ENCODE assay signal across 24 cellular contexts in the genomic region with DNA sequence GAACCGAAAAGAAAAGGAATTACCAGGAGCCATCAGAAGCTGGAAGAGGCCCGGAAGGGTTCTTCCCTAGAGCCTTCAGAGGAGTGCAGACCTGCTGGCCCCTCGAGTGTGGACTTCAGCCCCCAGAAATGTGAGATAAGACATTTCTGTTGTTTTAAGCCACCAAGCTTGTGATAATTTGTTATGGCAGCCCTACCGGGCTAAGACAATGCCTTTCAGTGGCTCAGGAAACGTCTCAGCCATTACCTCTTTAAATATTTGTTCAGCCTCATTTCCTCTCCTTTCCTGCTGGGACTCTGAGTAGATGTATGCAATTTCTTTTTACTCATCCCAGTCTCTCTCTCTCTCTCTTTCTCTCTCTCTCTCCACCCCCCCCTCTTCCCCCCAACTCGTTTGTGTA.
DNase-seq lines count a peak whose midpoint lies in the region; ATAC-seq, FAIRE-seq and TF ChIP-seq lines count a peak whose summit lies in the region.
"Had no signal": no experiment of that assay in that cellular context is flagged by ENCODE, and none has a peak within 500 bp of the region (broad histone marks: within the 10 kb centered on the region; RNA-seq: fewer than 3 reads in every experiment).

No MANE protein-coding gene starts in this region.

- dilution Hi-C loops in endothelial cell of umbilical vein (cut with MboI; ENCODE audit: extremely low pct_ligation_motif_present, low sequenced_read_pairs): no loop called here

- BruUV-seq in endothelial cell of umbilical vein (replicated peaks; lab: Mats Ljungman, UMichigan): no TSS peak

- no peaks in the 10 kb centered on the region for H3K9me1 ChIP-seq in endothelial cell of umbilical vein (replicated peaks; ENCODE audit: control insufficient read depth, extremely low read depth, insufficient read depth, low read length)

- no peaks in the 10 kb centered on the region for H3K9me3 Mint-ChIP-seq in activated CD4-positive, alpha-beta T cell treated with anti-CD3 and anti-CD28 coated beads, Interleukin-2, amount 10 ng/mL, durations not matched to agents 24 days and 14 days
- H3K9me3 Mint-ChIP-seq: dendritic cell treated with granulocyte-macrophage colony-stimulating factor and Interleukin-4, amounts not matched to agents 40 ng/mL and 50 ng/mL, for 4 days; natural killer cell; stimulated activated naive CD8-positive, alpha-beta T cell treated with anti-CD3 and anti-CD28 coated beads, Interleukin-15, amount 100 ng/mL, for 72 hours had no signal

- no peak overlapping the region for H3K4me3 ChIP-seq in endothelial cell of umbilical vein (replicated peaks in 1 of 3; ENCODE audit: insufficient read depth in 1 of 3, low read depth in 1 of 3, low read length in 3 of 3)
- H3K4me3 ChIP-seq: cardiac muscle cell, tibial artery had no signal

- H3K4me1 ChIP-seq in endothelial cell of umbilical vein (ENCODE audit: control insufficient read depth, extremely low read depth, insufficient read depth, low read length): peaks cover 68% of the 10 kb centered on the region

- H3K27ac Mint-ChIP-seq in activated CD4-positive, alpha-beta T cell treated with anti-CD3 and anti-CD28 coated beads, Interleukin-2, amount 10 ng/mL, durations not matched to agents 24 days and 14 days: no peak overlapping the region
- H3K27ac Mint-ChIP-seq: activated CD8-positive, alpha-beta T cell treated with anti-CD3 and anti-CD28 coated beads, Interleukin-2, amount 10 ng/mL, durations not matched to agents 7 days and 5 days; activated naive CD8-positive, alpha-beta T cell; B cell; dendritic cell treated with granulocyte-macrophage colony-stimulating factor and Interleukin-4, amounts not matched to agents 40 ng/mL and 50 ng/mL, for 4 days; natural killer cell; stimulated activated naive CD8-positive, alpha-beta T cell treated with anti-CD3 and anti-CD28 coated beads, Interleukin-15, amount 100 ng/mL, for 72 hours had no signal

- H3K79me2 ChIP-seq in endothelial cell of umbilical vein (ENCODE audit: control insufficient read depth, insufficient read depth, low read length): no peaks in the 10 kb centered on the region

- no peak for ATAC-seq in HG02970 (IDR thresholded peaks at IDR 0.05; ENCODE audit: low FRiP score, unreplicated experiment)
- ATAC-seq: activated CD8-positive, alpha-beta T cell treated with anti-CD3 and anti-CD28 coated beads, Interleukin-2, amount 10 ng/mL, durations not matched to agents 7 days and 5 days; natural killer cell; stimulated activated naive CD8-positive, alpha-beta T cell treated with anti-CD3 and anti-CD28 coated beads, Interleukin-15, amount 100 ng/mL, for 72 hours had no signal

- POLR2A ChIA-PET in endothelial cell of umbilical vein (lab: Charles Lee): no interaction called here

- no peak overlapping the region for H3K4me3 Mint-ChIP-seq in activated CD4-positive, alpha-beta T cell treated with anti-CD3 and anti-CD28 coated beads, Interleukin-2, amount 10 ng/mL, durations not matched to agents 24 days and 14 days
- H3K4me3 Mint-ChIP-seq: activated CD8-positive, alpha-beta T cell treated with anti-CD3 and anti-CD28 coated beads, Interleukin-2, amount 10 ng/mL, durations not matched to agents 7 days and 5 days; activated naive CD8-positive, alpha-beta T cell; B cell; dendritic cell treated with granulocyte-macrophage colony-stimulating factor and Interleukin-4, amounts not matched to agents 40 ng/mL and 50 ng/mL, for 4 days; natural killer cell; stimulated activated naive CD8-positive, alpha-beta T cell treated with anti-CD3 and anti-CD28 coated beads, Interleukin-15, amount 100 ng/mL, for 72 hours had no signal

- H2AFZ ChIP-seq in endothelial cell of umbilical vein (ENCODE audit: low read depth, low read length): peak overlapping the region; percentile 47

- no peaks in the 10 kb centered on the region for H3K4me1 Mint-ChIP-seq in activated CD4-positive, alpha-beta T cell treated with anti-CD3 and anti-CD28 coated beads, Interleukin-2, amount 10 ng/mL, durations not matched to agents 24 days and 14 days
- H3K4me1 Mint-ChIP-seq: B cell, natural killer cell had no signal

- peak overlapping the region; percentile 29 for H3K9ac ChIP-seq in endothelial cell of umbilical vein (replicated peaks; ENCODE audit: extremely low read depth, insufficient read depth, low read length)

- CTCF ChIA-PET in endothelial cell of umbilical vein (lab: Charles Lee): interaction anchor here (0.6 to 2.5 kb wide), 3 partner anchors 14 to 184 kb away, joined by 3 to 8 read pairs (median 4); no protein-coding TSS in a partner anchor

- no peaks in the 10 kb centered on the region for H3K27me3 Mint-ChIP-seq in activated CD4-positive, alpha-beta T cell treated with anti-CD3 and anti-CD28 coated beads, Interleukin-2, amount 10 ng/mL, durations not matched to agents 24 days and 14 days
- H3K27me3 Mint-ChIP-seq: activated naive CD8-positive, alpha-beta T cell; B cell; stimulated activated naive CD8-positive, alpha-beta T cell treated with anti-CD3 and anti-CD28 coated beads, Interleukin-15, amount 100 ng/mL, for 72 hours had no signal

- no peaks in the 10 kb centered on the region for H3K36me3 Mint-ChIP-seq in activated CD4-positive, alpha-beta T cell treated with anti-CD3 and anti-CD28 coated beads, Interleukin-2, amount 10 ng/mL, durations not matched to agents 24 days and 14 days (ENCODE audit: low read depth)
- H3K36me3 Mint-ChIP-seq: activated naive CD8-positive, alpha-beta T cell; natural killer cell had no signal

- H3K36me3 ChIP-seq in endothelial cell of umbilical vein (ENCODE audit: control insufficient read depth in 2 of 2, extremely low read depth in 1 of 2, insufficient read depth in 2 of 2, low read length in 2 of 2): no peaks in the 10 kb centered on the region
- H3K36me3 ChIP-seq: cardiac muscle cell, tibial artery had no signal

- TF ChIP-seq POLR2A in endothelial cell of umbilical vein (IDR thresholded peaks at IDR 0.05; ENCODE audit: low read depth, low read length): peak; percentile 49

- intact Hi-C loops in activated CD4-positive, alpha-beta T cell treated with anti-CD3 and anti-CD28 coated beads, Interleukin-2, amount 10 ng/mL, durations not matched to agents 24 days and 14 days (cut with micrococcal nuclease): no loop called here
- intact Hi-C loops in endothelial cell of umbilical vein (cut with micrococcal nuclease): loop anchor here (1.0 to 2.0 kb wide), 2 partner anchors 131 to 175 kb away; a partner anchor contains a TSS

- peak; percentile 88 for FAIRE-seq in endothelial cell of umbilical vein (lab: Jason Lieb, UNC)
- FAIRE-seq: endometrium, islet of Langerhans had no signal

- peak overlapping the region; percentile 26 for H3K4me2 ChIP-seq in endothelial cell of umbilical vein (ENCODE audit: insufficient read depth, low read length)

- DNase-seq in activated CD4-positive, alpha-beta T cell treated with anti-CD3 and anti-CD28 coated beads, Interleukin-2, amount 10 ng/mL, durations not matched to agents 24 days and 14 days: peak; percentile 26
- no peak for DNase-seq in activated CD4-positive, alpha-beta T cell treated with anti-CD3 and anti-CD28 coated beads, Interleukin-2, amount 50 U/mL, for 1 hour
- DNase-seq in NCI-H146 treated with DMSO at 0.1 percent for 48 hours (lab: John Stamatoyannopoulos, UW; ENCODE audit: unreplicated experiment): peak; percentile 70
- DNase-seq in endothelial cell of umbilical vein (ENCODE audit: low read depth, low spot score): peak; percentile 80
- peak; percentile 49 for DNase-seq in retina
- no peak for DNase-seq in HCEC 1CT
- DNase-seq in GM19238 (ENCODE audit: insufficient read length, low spot score): no peak
- DNase-seq: activated CD4-positive, alpha-beta T cell treated with anti-CD3 and anti-CD28 coated beads for 1 hour; activated CD8-positive, alpha-beta T cell treated with anti-CD3 and anti-CD28 coated beads, Interleukin-2, amount 10 ng/mL, durations not matched to agents 7 days and 5 days; aorta; DND-41; natural killer cell; NCI-H1694; NCI-H82; stimulated activated naive CD8-positive, alpha-beta T cell treated with anti-CD3 and anti-CD28 coated beads, Interleukin-15, amount 100 ng/mL, for 72 hours; tibial artery had no signal

- no peaks in the 10 kb centered on the region for H3K27me3 ChIP-seq in endothelial cell of umbilical vein (ENCODE audit: control insufficient read depth in 2 of 2, insufficient read depth in 2 of 2, low read length in 2 of 2)
- H3K27me3 ChIP-seq: cardiac muscle cell had no signal

- H3K9me3 ChIP-seq in endothelial cell of umbilical vein (replicated peaks; ENCODE audit: control insufficient read depth, insufficient read depth, low read length): no peaks in the 10 kb centered on the region
- H3K9me3 ChIP-seq: tibial artery had no signal

- peak overlapping the region; percentile 91 for H3K27ac ChIP-seq in endothelial cell of umbilical vein (ENCODE audit: insufficient read depth, low read depth, low read length)
- H3K27ac ChIP-seq: cardiac muscle cell, RWPE1, tibial artery had no signal

- H4K20me1 ChIP-seq in endothelial cell of umbilical vein (replicated peaks; ENCODE audit: control insufficient read depth, extremely low read depth, insufficient read depth, low read length): no peaks in the 10 kb centered on the region

- no peak for TF ChIP-seq CTCF in endothelial cell of umbilical vein (IDR thresholded peaks at IDR 0.05; ENCODE audit: extremely low read depth in 1 of 2, insufficient read depth in 1 of 2, low read depth in 1 of 2, low read length in 2 of 2)

TF ChIP-seq in endothelial cell of umbilical vein, 7 proteins besides CTCF, POLR2A, EP300 and RAD21:
- TF ChIP-seq MYC (IDR thresholded peaks at IDR 0.05; ENCODE audit: low read depth, low read length): no peak
- TF ChIP-seq GATA2 (IDR thresholded peaks at IDR 0.05; ENCODE audit: insufficient read depth, insufficient read length, low read depth, low read length): peak; percentile 79
- peak; percentile 22 for TF ChIP-seq FOS (IDR thresholded peaks at IDR 0.05; ENCODE audit: borderline replicate concordance, insufficient read depth, low read length)
- TF ChIP-seq POLR2AphosphoS5 (IDR thresholded peaks at IDR 0.05; ENCODE audit: insufficient read depth, low read depth, low read length): peak; percentile 74
- TF ChIP-seq, protein P1, sequence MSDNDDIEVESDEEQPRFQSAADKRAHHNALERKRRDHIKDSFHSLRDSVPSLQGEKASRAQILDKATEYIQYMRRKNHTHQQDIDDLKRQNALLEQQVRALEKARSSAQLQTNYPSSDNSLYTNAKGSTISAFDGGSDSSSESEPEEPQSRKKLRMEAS (IDR thresholded peaks at IDR 0.05; ENCODE audit: insufficient read depth, insufficient read length): no peak
- no peak for TF ChIP-seq EZH2 (IDR thresholded peaks at IDR 0.05; ENCODE audit: borderline replicate concordance, low read depth, low read length, severe bottlenecking)
- TF ChIP-seq JUN (IDR thresholded peaks at IDR 0.05; ENCODE audit: borderline replicate concordance, insufficient read depth, insufficient read length, low read depth): peak; percentile 39

Comparison
In these comparisons a context has a peak if more than half of its experiments do, and no peak if none do; other contexts are left out.
1. DNase-seq: peak in activated CD4-positive, alpha-beta T cell treated with anti-CD3 and anti-CD28 coated beads, Interleukin-2, amount 10 ng/mL, durations not matched to agents 24 days and 14 days (single experiment), NCI-H146 treated with DMSO at 0.1 percent for 48 hours (single experiment), endothelial cell of umbilical vein (single experiment) and retina (single experiment); none in activated CD4-positive, alpha-beta T cell treated with anti-CD3 and anti-CD28 coated beads, Interleukin-2, amount 50 U/mL, for 1 hour (single experiment), HCEC 1CT (single experiment) and GM19238 (single experiment).